22 cellular contexts compared by ENCODE assay signal in the genomic region with DNA sequence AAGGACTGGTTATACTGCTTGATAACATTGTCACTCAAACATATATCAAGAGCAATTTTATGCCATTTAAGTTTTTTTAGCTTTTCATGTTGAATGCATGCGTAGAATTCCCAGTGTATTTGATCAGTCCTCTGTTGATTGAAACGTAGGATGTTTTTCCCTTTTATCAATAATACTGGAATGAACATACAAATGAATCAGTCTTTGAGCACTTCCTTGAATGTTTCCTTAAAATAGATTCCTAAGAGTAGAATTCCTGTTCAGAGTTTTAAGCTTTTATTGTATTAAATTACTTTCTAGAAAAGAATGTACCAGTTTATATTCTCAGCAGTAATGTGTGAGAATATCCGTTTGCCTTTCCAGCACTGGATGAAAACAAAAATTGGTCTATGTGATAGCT.
"Had no signal": no experiment of that assay in that cellular context is flagged by ENCODE, and none has a peak within 500 bp of the region (broad histone marks: within the 10 kb centered on the region; RNA-seq: fewer than 3 reads in every experiment).

No MANE protein-coding gene starts in this region.

- H3K4me1 ChIP-seq: body of pancreas, suprapubic skin had no signal

- H3K4me3 ChIP-seq: body of pancreas, gastrocnemius medialis, skin epidermis, suprapubic skin had no signal

- H3K27ac ChIP-seq: body of pancreas, gastrocnemius medialis, skin epidermis, suprapubic skin had no signal

- ATAC-seq: activated CD8-positive, alpha-beta T cell treated with anti-CD3 and anti-CD28 coated beads for 36 hours; activated T-helper 17 cell treated with anti-CD3 and anti-CD28 coated beads, Interleukin-2, amount 50 U/mL, for 72 hours; body of pancreas; esophagus mucosa; gastrocnemius medialis; left lobe of liver; stimulated activated naive CD8-positive, alpha-beta T cell treated with anti-CD3 and anti-CD28 coated beads, Interleukin-15, Interleukin-2, amounts not matched to agents 100 U/mL and 50 U/mL, for 24 hours had no signal

- H3K27ac Mint-ChIP-seq: activated CD8-positive, alpha-beta T cell treated with anti-CD3 and anti-CD28 coated beads for 36 hours; activated naive CD8-positive, alpha-beta T cell treated with anti-CD3 and anti-CD28 coated beads for 36 hours; activated T-helper 17 cell treated with anti-CD3 and anti-CD28 coated beads, Interleukin-2, amount 50 U/mL, for 72 hours; nephron; progenitor cell of endocrine pancreas; type B pancreatic cell had no signal

- H3K4me3 Mint-ChIP-seq: activated CD8-positive, alpha-beta T cell treated with anti-CD3 and anti-CD28 coated beads for 36 hours; activated naive CD8-positive, alpha-beta T cell treated with anti-CD3 and anti-CD28 coated beads for 36 hours; activated T-helper 17 cell treated with anti-CD3 and anti-CD28 coated beads, Interleukin-2, amount 50 U/mL, for 72 hours; nephron; type B pancreatic cell had no signal

- FAIRE-seq: kidney had no signal

- H3K9me3 Mint-ChIP-seq: activated CD8-positive, alpha-beta T cell treated with anti-CD3 and anti-CD28 coated beads for 36 hours; activated naive CD8-positive, alpha-beta T cell treated with anti-CD3 and anti-CD28 coated beads for 36 hours; activated T-helper 17 cell treated with anti-CD3 and anti-CD28 coated beads, Interleukin-2, amount 50 U/mL, for 72 hours; nephron; type B pancreatic cell had no signal

- H3K9me3 ChIP-seq: body of pancreas, gastrocnemius medialis, suprapubic skin had no signal

- H3K27me3 Mint-ChIP-seq: activated CD8-positive, alpha-beta T cell treated with anti-CD3 and anti-CD28 coated beads for 36 hours; activated naive CD8-positive, alpha-beta T cell treated with anti-CD3 and anti-CD28 coated beads for 36 hours; activated T-helper 17 cell treated with anti-CD3 and anti-CD28 coated beads, Interleukin-2, amount 50 U/mL, for 72 hours; progenitor cell of endocrine pancreas; type B pancreatic cell had no signal

- H3K27me3 ChIP-seq: body of pancreas, gastrocnemius medialis, suprapubic skin had no signal

- DNase-seq: activated CD4-positive, alpha-beta T cell treated with anti-CD3 and anti-CD28 coated beads for 48 hours; activated CD4-positive, CD25-positive, alpha-beta regulatory T cell; activated CD8-positive, alpha-beta T cell treated with anti-CD3 and anti-CD28 coated beads for 36 hours; activated naive CD4-positive, alpha-beta T cell; activated naive CD8-positive, alpha-beta T cell treated with anti-CD3 and anti-CD28 coated beads for 36 hours; activated T-cell treated with anti-CD3 and anti-CD28 coated beads, Interleukin-2, amount 50 U/mL, for 1 hour; amniotic stem cell; body of pancreas; gastrocnemius medialis; head of caudate nucleus; kidney; midbrain; occipital lobe; stimulated activated naive CD8-positive, alpha-beta T cell treated with anti-CD3 and anti-CD28 coated beads, Interleukin-15, Interleukin-2, amounts not matched to agents 100 U/mL and 50 U/mL, for 24 hours had no signal
